ENCODE assay signal across 8 cellular contexts in the genomic region with DNA sequence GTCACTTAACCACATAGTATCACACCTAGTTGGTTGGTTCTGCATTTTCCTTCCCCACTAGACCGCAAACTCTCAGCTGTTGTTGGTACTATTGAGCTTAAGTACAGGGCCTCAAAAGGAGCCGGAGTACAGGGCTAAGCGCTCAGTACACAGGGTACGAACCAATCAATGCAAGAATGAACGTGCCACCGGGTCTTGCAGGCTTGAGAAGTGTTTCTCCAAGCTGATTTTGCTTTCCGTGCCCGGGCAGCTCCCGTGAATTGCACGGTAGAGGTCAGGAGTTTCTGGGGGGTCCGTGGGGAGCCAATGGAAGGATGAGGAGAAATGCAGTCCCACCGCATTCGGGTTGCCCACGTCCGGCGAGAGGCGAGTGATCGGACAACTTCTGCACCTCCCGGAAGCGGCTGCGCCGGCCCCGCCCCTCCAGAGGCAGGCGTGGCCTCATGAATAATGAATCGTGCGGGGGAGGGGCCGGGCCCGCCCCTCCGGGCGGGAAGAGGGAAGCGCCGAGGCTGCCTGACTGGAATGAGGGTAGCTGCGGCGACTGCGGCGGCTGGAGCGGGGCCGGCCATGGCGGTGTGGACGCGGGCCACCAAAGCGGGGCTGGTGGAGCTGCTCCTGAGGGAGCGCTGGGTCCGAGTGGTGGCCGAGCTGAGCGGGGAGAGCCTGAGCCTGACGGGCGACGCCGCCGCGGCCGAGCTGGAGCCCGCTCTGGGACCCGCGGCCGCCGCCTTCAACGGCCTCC. TPM values are rescaled to one million over a fixed set of nuclear protein-coding genes. Genes with fewer than 3 reads are reported as not detected.
DNase-seq lines count a peak whose midpoint lies in the region; ATAC-seq, FAIRE-seq and TF ChIP-seq lines count a peak whose summit lies in the region.

Gene SNTB2, plus strand, starts transcription at position 523 of the 745 bp plus-strand sequence. Its CDS starts 3 bp downstream, at position 526.

- ATAC-seq in GM18868 (IDR thresholded peaks at IDR 0.05; ENCODE audit: unreplicated experiment), result peak; percentile 87
- ATAC-seq in HG03103 (IDR thresholded peaks at IDR 0.05; ENCODE audit: low read depth, unreplicated experiment), result peak; percentile 74
- ATAC-seq in activated CD4-positive, CD25-positive, alpha-beta regulatory T cell treated with anti-CD3 and anti-CD28 coated beads, Interleukin-2, amount 50 U/mL, for 24 hours, result peak; percentile 80 to 83

- FAIRE-seq in keratinocyte (lab: Jason Lieb, UNC), result no peak

- DNase-seq in AG04450 (ENCODE audit: low read depth, low spot score) (peak; percentile 55), NCI-H226 (peak; percentile 81), cerebellar nuclear complex (lab: John Stamatoyannopoulos, UW) (peak; percentile 27 to 77), keratinocyte (ENCODE audit: low read depth, low spot score) (peak; percentile 55)
- peak; percentile 66 to 74 for DNase-seq in stimulated activated CD4-positive, alpha-beta T cell treated with anti-CD3 and anti-CD28 coated beads, Interleukin-15, amount 100 ng/mL, for 1 hour (ENCODE audit: low read depth in 1 of 2, low spot score in 1 of 2)

- dilution Hi-C loops in keratinocyte (cut with MboI; ENCODE audit: extremely low pct_ligation_motif_present, low sequenced_read_pairs), result no loop called here

- H3K79me2 ChIP-seq in keratinocyte (ENCODE audit: control insufficient read depth, insufficient read depth, low read length), result peaks cover 37% of the 10 kb centered on the region

- H3K9me3 ChIP-seq in AG04450 (ENCODE audit: control insufficient read depth, insufficient read depth, low read length), result no peaks in the 10 kb centered on the region
- no peaks in the 10 kb centered on the region for H3K9me3 ChIP-seq in keratinocyte (ENCODE audit: control insufficient read depth, low read depth, low read length)

- POLR2A ChIA-PET in AG04450 (lab: Yijun Ruan, JAX), result interaction anchor here (0.6 to 1.8 kb wide), 10 partner anchors 7 to 143 kb away, joined by 3 to 12 read pairs (median 4); partner anchors contain the start of gene PDF

- H3K9me1 ChIP-seq in keratinocyte (ENCODE audit: control insufficient read depth, extremely low read depth, insufficient read depth, low read length), result no peaks in the 10 kb centered on the region

- peak within 1 kb of the TSS; percentile 77 for H3K4me3 ChIP-seq in AG04450 (ENCODE audit: low read depth, low read length)
- H3K4me3 ChIP-seq in keratinocyte (ENCODE audit: control insufficient read depth in 2 of 3, extremely low read depth in 1 of 3, insufficient read depth in 2 of 3, low read depth in 1 of 3, low read length in 3 of 3), result peak within 1 kb of the TSS; percentile 66 to 85 (median 76)

- peak within 1 kb of the TSS; percentile 81 for H3K4me2 ChIP-seq in keratinocyte (ENCODE audit: control insufficient read depth, extremely low read depth, insufficient read depth, low read depth, low read length)

- H4K20me1 ChIP-seq in keratinocyte (ENCODE audit: control insufficient read depth, extremely low read depth, insufficient read depth, low read length), result no peaks in the 10 kb centered on the region

- H3K36me3 ChIP-seq in keratinocyte (ENCODE audit: control insufficient read depth in 2 of 2, extremely low read depth in 1 of 2, insufficient read depth in 2 of 2, low read length in 2 of 2), result no peaks in the 10 kb centered on the region

- H3K4me1 ChIP-seq in keratinocyte (ENCODE audit: control insufficient read depth, extremely low read depth, insufficient read depth, low read length), result peaks cover 45% of the 10 kb centered on the region

- CTCF ChIA-PET in AG04450 (lab: Charles Lee), result interaction anchor here (0.6 to 4.4 kb wide), 6 partner anchors 21 to 100 kb away, joined by 3 to 26 read pairs (median 4); no protein-coding TSS in a partner anchor

- peak within 1 kb of the TSS; percentile 75 for H3K9ac ChIP-seq in keratinocyte (ENCODE audit: control insufficient read depth, extremely low read depth, insufficient read depth, low read length)

- peak within 1 kb of the TSS; percentile 91 for H2AFZ ChIP-seq in keratinocyte (ENCODE audit: control insufficient read depth, low read length)

- H3K27me3 ChIP-seq in AG04450 (ENCODE audit: control insufficient read depth, insufficient read depth, low read length) (no peaks in the 10 kb centered on the region), keratinocyte (ENCODE audit: control insufficient read depth, extremely low read depth, insufficient read depth, low read length) (no peaks in the 10 kb centered on the region)

- peak within 1 kb of the TSS; percentile 49 for H3K27ac ChIP-seq in AG04450 (ENCODE audit: low read depth, low read length)
- H3K27ac ChIP-seq in keratinocyte (ENCODE audit: control insufficient read depth, insufficient read depth, low read length), result peak within 1 kb of the TSS; percentile 66

- no peak for TF ChIP-seq CTCF in AG04450 (IDR thresholded peaks at IDR 0.05; ENCODE audit: low read depth, low read length)
- no peak for TF ChIP-seq CTCF in keratinocyte (optimal IDR thresholded peaks at IDR 0.05 in 1 of 3, IDR thresholded peaks at IDR 0.05 in 1 of 3, conservative IDR thresholded peaks at IDR 0.05 in 1 of 3; ENCODE audit: extremely low read depth in 1 of 3, insufficient read depth in 2 of 3, low read length in 3 of 3)

RNA-seq across cellular contexts. Expression of gene SNTB2, which starts in this region (rescaled TPM):
- polyA plus RNA-seq in AG04450 (2011; rRNA removed) (62.6 and 72.0 TPM in 2 replicates), keratinocyte (11.2 to 15.9 TPM (median 13.7 TPM) in 3 replicates)
- 147 and 149 TPM in 2 replicates for polyA minus RNA-seq in AG04450 (2011; rRNA and poly(A)+ RNA removed)
- 2.8 TPM for polyA plus RNA-seq in keratinocyte (2011; ENCODE audit: low read depth)
- 5.3 and 8.8 TPM in 2 replicates for polyA plus RNA-seq in keratinocyte (2011; cell fraction: cytosol; rRNA removed)
- polyA plus RNA-seq in keratinocyte (2011; cell fraction: nucleus; rRNA removed), result 15.7 and 15.8 TPM in 2 replicates
- polyA plus RNA-seq in keratinocyte (2012; ENCODE audit: low replicate concordance), result 4.2 and 6.7 TPM in 2 replicates
- polyA minus RNA-seq in keratinocyte, result 16.2 to 32.1 TPM (median 19.4 TPM) in 3 replicates
- 35.5 TPM for polyA minus RNA-seq in keratinocyte (2011; cell fraction: cytosol; rRNA and poly(A)+ RNA removed)
- 16.6 and 31.2 TPM in 2 replicates for polyA minus RNA-seq in keratinocyte (2011; cell fraction: nucleus; rRNA and poly(A)+ RNA removed)

Comparison
In these comparisons a context has a peak if more than half of its experiments do, and no peak if none do; other contexts are left out.
1. Peak in every context shown above with its lines: DNase-seq, ATAC-seq, H3K4me3 ChIP-seq and H3K27ac ChIP-seq.